9 cellular contexts compared by ENCODE assay signal in genomic region chr3:71423151-71423906, GRCh38.
DNase-seq lines count a peak whose midpoint lies in the region; ATAC-seq, FAIRE-seq and TF ChIP-seq lines count a peak whose summit lies in the region.
"Had no signal": no experiment of that assay in that cellular context is flagged by ENCODE, and none has a peak within 500 bp of the region (broad histone marks: within the 10 kb centered on the region; RNA-seq: fewer than 3 reads in every experiment).

No MANE protein-coding gene starts in this region.

- no peak overlapping the region for H3K4me3 ChIP-seq in astrocyte (ENCODE audit: insufficient read depth, low read depth, low read length)
- H3K4me3 ChIP-seq in lower lobe of right lung: no peak overlapping the region

- H3K4me2 ChIP-seq in astrocyte (ENCODE audit: low read length): no peak overlapping the region

- H3K4me3 Mint-ChIP-seq in Calu3 (ENCODE audit: low read depth, unreplicated experiment): no peak overlapping the region
- no peak overlapping the region for H3K4me3 Mint-ChIP-seq in astrocyte (ENCODE audit: unreplicated experiment)

- TF ChIP-seq CTCF in Calu3 (IDR thresholded peaks at IDR 0.05; ENCODE audit: unreplicated experiment) (no peak), astrocyte (IDR thresholded peaks at IDR 0.05; ENCODE audit: insufficient read depth, low read depth, low read length) (no peak), lower lobe of right lung (IDR thresholded peaks at IDR 0.05) (peak; percentile 25)

- H3K27me3 ChIP-seq in astrocyte (ENCODE audit: insufficient read depth, low read length) (no peaks in the 10 kb centered on the region), lower lobe of right lung (ENCODE audit: low read depth) (no peaks in the 10 kb centered on the region)

- ATAC-seq in lower lobe of right lung (no peak), HG03460 (IDR thresholded peaks at IDR 0.05; ENCODE audit: unreplicated experiment) (no peak)

- DNase-seq in Calu3: peak; percentile 7
- DNase-seq in NCI-H1105 treated with DMSO at 0.1 percent for 48 hours (lab: John Stamatoyannopoulos, UW): peak; percentile 69
- DNase-seq in astrocyte (ENCODE audit: low read depth): peak; percentile 51
- no peak for DNase-seq in lower lobe of right lung
- no peak for DNase-seq in germinal center (ENCODE audit: low spot score)
- no peak for DNase-seq in C1 segment of cervical spinal cord (lab: John Stamatoyannopoulos, UW)
- no peak for DNase-seq in T1000 (lab: John Stamatoyannopoulos, UW)
- DNase-seq: nucleus accumbens had no signal

- no peak overlapping the region for H3K27ac ChIP-seq in astrocyte (ENCODE audit: low read depth, low read length)
- H3K27ac ChIP-seq in lower lobe of right lung: no peak overlapping the region

- H3K36me3 Mint-ChIP-seq in Calu3 (ENCODE audit: insufficient read depth, unreplicated experiment): no peaks in the 10 kb centered on the region
- H3K36me3 Mint-ChIP-seq in astrocyte (ENCODE audit: low read depth, unreplicated experiment): peaks cover 15% of the 10 kb centered on the region

- H3K4me1 Mint-ChIP-seq in Calu3 (ENCODE audit: low read depth, unreplicated experiment): peaks cover 19% of the 10 kb centered on the region
- peaks cover 38% of the 10 kb centered on the region for H3K4me1 Mint-ChIP-seq in astrocyte (ENCODE audit: low read depth, unreplicated experiment)

- CTCF ChIA-PET in Calu3 (lab: Charles Lee): no interaction called here

- H3K27me3 Mint-ChIP-seq in Calu3 (ENCODE audit: unreplicated experiment) (no peaks in the 10 kb centered on the region), astrocyte (ENCODE audit: low read depth, unreplicated experiment) (no peaks in the 10 kb centered on the region)

- peaks cover 78% of the 10 kb centered on the region for H4K20me1 ChIP-seq in astrocyte (ENCODE audit: insufficient read depth, low read length)

- H3K36me3 ChIP-seq in astrocyte (ENCODE audit: insufficient read depth, low read length) (no peaks in the 10 kb centered on the region), lower lobe of right lung (no peaks in the 10 kb centered on the region)

- no TSS peak for BruUV-seq in Calu3 (replicated peaks; lab: Mats Ljungman, UMichigan)

- H3K4me1 ChIP-seq in astrocyte (ENCODE audit: insufficient read depth, low read length) (peaks cover 28% of the 10 kb centered on the region), lower lobe of right lung (peaks cover 21% of the 10 kb centered on the region)

- no peaks in the 10 kb centered on the region for H3K9me3 ChIP-seq in astrocyte (ENCODE audit: insufficient read depth, low read depth, low read length)
- no peaks in the 10 kb centered on the region for H3K9me3 ChIP-seq in lower lobe of right lung

- H3K27ac Mint-ChIP-seq in Calu3 (ENCODE audit: unreplicated experiment) (no peak overlapping the region), astrocyte (ENCODE audit: unreplicated experiment) (no peak overlapping the region)

- intact Hi-C loops in Calu3 (cut with micrococcal nuclease; ENCODE audit: unreplicated experiment) (no loop called here), lower lobe of right lung (cut with DNase I) (no loop called here)

- H3K79me2 ChIP-seq in astrocyte (ENCODE audit: insufficient read depth, low read length): peaks cover 77% of the 10 kb centered on the region

- H3K9ac ChIP-seq in astrocyte (ENCODE audit: low read length): no peak overlapping the region

- no peak overlapping the region for H2AFZ ChIP-seq in astrocyte (ENCODE audit: low read depth, low read length)

- FAIRE-seq in astrocyte (lab: Jason Lieb, UNC): no peak

- H3K9me3 Mint-ChIP-seq in Calu3 (ENCODE audit: low read depth, unreplicated experiment) (no peaks in the 10 kb centered on the region), astrocyte (ENCODE audit: unreplicated experiment) (no peaks in the 10 kb centered on the region)

Comparison
In these comparisons a context has a peak if more than half of its experiments do, and no peak if none do; other contexts are left out.
1. DNase-seq: peak in Calu3 (single experiment), NCI-H1105 treated with DMSO at 0.1 percent for 48 hours (single experiment) and astrocyte (single experiment); none in lower lobe of right lung (single experiment), germinal center (single experiment), C1 segment of cervical spinal cord (0 of 14) and T1000 (single experiment).